In genomic region chrX:110086916-110087484, GRCh38 we compare ENCODE assay signal across 10 cellular contexts.
DNase-seq lines count a peak whose midpoint lies in the region; ATAC-seq, FAIRE-seq and TF ChIP-seq lines count a peak whose summit lies in the region.
"Had no signal": no experiment of that assay in that cellular context is flagged by ENCODE, and none has a peak within 500 bp of the region (broad histone marks: within the 10 kb centered on the region; RNA-seq: fewer than 3 reads in every experiment).

No MANE protein-coding gene starts in this region.

- H2AFZ ChIP-seq in keratinocyte (ENCODE audit: control insufficient read depth, low read length), result no peak overlapping the region

- no peaks in the 10 kb centered on the region for H3K36me3 ChIP-seq in keratinocyte (ENCODE audit: control insufficient read depth in 2 of 2, extremely low read depth in 1 of 2, insufficient read depth in 2 of 2, low read length in 2 of 2)
- H3K36me3 ChIP-seq: esophagus muscularis mucosa had no signal

- H3K4me3 ChIP-seq in AG04449 (ENCODE audit: low read depth, low read length) (no peak overlapping the region; the same call in 1 of the 2 replicates), keratinocyte (ENCODE audit: control insufficient read depth in 2 of 3, extremely low read depth in 1 of 3, insufficient read depth in 2 of 3, low read depth in 1 of 3, low read length in 3 of 3) (peak overlapping the region in 2 of 3 experiments; percentile 31 to 49)
- H3K4me3 ChIP-seq: esophagus muscularis mucosa had no signal

- H3K27me3 ChIP-seq in keratinocyte (ENCODE audit: control insufficient read depth, extremely low read depth, insufficient read depth, low read length), result no peaks in the 10 kb centered on the region
- H3K27me3 ChIP-seq: esophagus muscularis mucosa had no signal

- H3K9ac ChIP-seq in keratinocyte (ENCODE audit: control insufficient read depth, extremely low read depth, insufficient read depth, low read length), result peak overlapping the region; percentile 84

- ATAC-seq in GM21786 (IDR thresholded peaks at IDR 0.05; ENCODE audit: unreplicated experiment) (no peak), GM19463 (IDR thresholded peaks at IDR 0.05; ENCODE audit: unreplicated experiment) (no peak)

- no peaks in the 10 kb centered on the region for H4K20me1 ChIP-seq in keratinocyte (ENCODE audit: control insufficient read depth, extremely low read depth, insufficient read depth, low read length)

- dilution Hi-C loops in keratinocyte (cut with MboI; ENCODE audit: extremely low pct_ligation_motif_present, low sequenced_read_pairs), result no loop called here

- DNase-seq in AG04449 (ENCODE audit: low read depth, low spot score) (peak; percentile 77), H54 (ENCODE audit: insufficient read length, low spot score) (peak; percentile 11), SKM-1 (lab: John Stamatoyannopoulos, UW; ENCODE audit: unreplicated experiment) (peak; percentile 17), keratinocyte (ENCODE audit: low read depth, low spot score) (peak; percentile 56), cerebellar nuclear complex (lab: John Stamatoyannopoulos, UW) (no peak)
- no peak for DNase-seq in stimulated activated naive CD4-positive, alpha-beta T cell treated with Interleukin-2 at 50 U/mL for 16 hours (lab: John Stamatoyannopoulos, UW)
- DNase-seq: NCI-H69 had no signal

- peak; percentile 86 for FAIRE-seq in H54 (lab: Jason Lieb, UNC)
- FAIRE-seq in keratinocyte (lab: Jason Lieb, UNC), result peak; percentile 72

- no peaks in the 10 kb centered on the region for H3K9me3 ChIP-seq in keratinocyte (ENCODE audit: control insufficient read depth, low read depth, low read length)
- H3K9me3 ChIP-seq: esophagus muscularis mucosa had no signal

- no peak for TF ChIP-seq POLR2A in H54 (IDR thresholded peaks at IDR 0.05; ENCODE audit: low read depth, low read length)

- peak overlapping the region; percentile 71 for H3K4me2 ChIP-seq in keratinocyte (ENCODE audit: control insufficient read depth, extremely low read depth, insufficient read depth, low read depth, low read length)

- CTCF ChIA-PET in AG04449 (lab: Yijun Ruan, JAX), result interaction anchor here (0.9 to 1.2 kb wide), 3 partner anchors 16 to 321 kb away, joined by 3 read pairs; no protein-coding TSS in a partner anchor

- TF ChIP-seq CTCF in AG04449 (IDR thresholded peaks at IDR 0.05; ENCODE audit: insufficient read depth, low read length, missing control alignments) (no peak), keratinocyte (optimal IDR thresholded peaks at IDR 0.05 in 1 of 3, IDR thresholded peaks at IDR 0.05 in 1 of 3, conservative IDR thresholded peaks at IDR 0.05 in 1 of 3; ENCODE audit: extremely low read depth in 1 of 3, insufficient read depth in 2 of 3, low read length in 3 of 3) (no peak)

- peaks cover 5% of the 10 kb centered on the region for H3K79me2 ChIP-seq in keratinocyte (ENCODE audit: control insufficient read depth, insufficient read depth, low read length)

- no peaks in the 10 kb centered on the region for H3K9me1 ChIP-seq in keratinocyte (ENCODE audit: control insufficient read depth, extremely low read depth, insufficient read depth, low read length)

- peak overlapping the region; percentile 99 for H3K27ac ChIP-seq in keratinocyte (ENCODE audit: control insufficient read depth, insufficient read depth, low read length)
- H3K27ac ChIP-seq: esophagus muscularis mucosa had no signal

- POLR2A ChIA-PET in AG04449 (lab: Yijun Ruan, JAX), result interaction anchor here (0.7 to 1.8 kb wide), 3 partner anchors 9 to 84 kb away, joined by 3 to 5 read pairs (median 3); partner anchors contain the start of gene TMEM164

- peaks cover 28% of the 10 kb centered on the region for H3K4me1 ChIP-seq in keratinocyte (ENCODE audit: control insufficient read depth, extremely low read depth, insufficient read depth, low read length)

Comparison
In these comparisons a context has a peak if more than half of its experiments do, and no peak if none do; other contexts are left out.
1. DNase-seq: peak in AG04449 (single experiment), H54 (single experiment), SKM-1 (single experiment) and keratinocyte (single experiment); none in stimulated activated naive CD4-positive, alpha-beta T cell treated with Interleukin-2 at 50 U/mL for 16 hours (single experiment) and cerebellar nuclear complex (0 of 2).